ENCODE assay signal across 9 cellular contexts in genomic region chr18:43195421-43195820, GRCh38.
"Had no signal": no experiment of that assay in that cellular context is flagged by ENCODE, and none has a peak within 500 bp of the region (broad histone marks: within the 10 kb centered on the region; RNA-seq: fewer than 3 reads in every experiment).

No MANE protein-coding gene starts in this region.

- DNase-seq: H9, HCEC 1CT, KBM-7 had no signal

- H3K27ac Mint-ChIP-seq: GM23338, H9, IgD-negative memory B cell had no signal

- H3K4me3 Mint-ChIP-seq: GM23338, H9 had no signal

- FAIRE-seq: H1, H54, HepG2 had no signal

- H2AFZ ChIP-seq: GM23338 had no signal

- H3K4me3 ChIP-seq: GM23338 had no signal

- H3K27ac ChIP-seq: HL-60 had no signal

- H3K4me1 Mint-ChIP-seq: GM23338, H9, IgD-negative memory B cell had no signal

- H3K27me3 Mint-ChIP-seq: IgD-negative memory B cell had no signal

- H3K36me3 Mint-ChIP-seq: IgD-negative memory B cell had no signal

- H3K4me2 ChIP-seq: GM23338 had no signal

- H3K9me3 Mint-ChIP-seq: GM23338, H9 had no signal

- ATAC-seq: GM23338, HepG2 had no signal
